ENCODE assay signal across 1 cellular context in genomic region chr17:82649501-82650261, GRCh38.
TF ChIP-seq lines count a peak whose summit lies in the region.

No MANE protein-coding gene starts in this region.

TF ChIP-seq in HCT116, 20 proteins besides CTCF, POLR2A, EP300 and RAD21:
- TF ChIP-seq ZBTB33 (IDR thresholded peaks at IDR 0.05; ENCODE audit: extremely low read depth, insufficient replicate concordance, low read length) (no peak), REST (IDR thresholded peaks at IDR 0.05; ENCODE audit: low read depth) (no peak), MAX (IDR thresholded peaks at IDR 0.05) (no peak), EZH2phosphoT487 (IDR thresholded peaks at IDR 0.05; ENCODE audit: borderline replicate concordance) (no peak), CEBPB (IDR thresholded peaks at IDR 0.05; ENCODE audit: low read depth) (no peak), EZH2 (IDR thresholded peaks at IDR 0.05) (no peak), EGR1 (IDR thresholded peaks at IDR 0.05; ENCODE audit: low read depth) (no peak), SRF (IDR thresholded peaks at IDR 0.05; ENCODE audit: low read depth) (no peak)
